26 cellular contexts compared by ENCODE assay signal in genomic region chr1:6981595-6981994, GRCh38.
"Had no signal": no experiment of that assay in that cellular context is flagged by ENCODE, and none has a peak within 500 bp of the region (broad histone marks: within the 10 kb centered on the region; RNA-seq: fewer than 3 reads in every experiment).

No MANE protein-coding gene starts in this region.

- H3K4me1 ChIP-seq: stomach, suprapubic skin, testis, thyroid gland, tibial artery, tibial nerve, transverse colon, upper lobe of left lung, upper lobe of right lung, uterus, vagina had no signal

- H3K4me3 ChIP-seq: stomach, suprapubic skin, testis, thoracic aorta, thyroid gland, tibial artery, tibial nerve, transverse colon, upper lobe of left lung, upper lobe of right lung, uterus, vagina had no signal

- H3K9me3 ChIP-seq: stomach, suprapubic skin, testis, thoracic aorta, thyroid gland, tibial artery, tibial nerve, transverse colon, upper lobe of left lung, upper lobe of right lung, uterus, vagina had no signal

- H3K27ac ChIP-seq: stomach, suprapubic skin, testis, thoracic aorta, thyroid gland, tibial artery, tibial nerve, transverse colon, upper lobe of left lung, upper lobe of right lung, uterus, vagina had no signal

- H3K36me3 ChIP-seq: stomach, suprapubic skin, thoracic aorta, thyroid gland, tibial artery, tibial nerve, transverse colon, upper lobe of left lung, upper lobe of right lung, uterus, vagina had no signal

- ATAC-seq: stimulated activated effector memory CD8-positive, alpha-beta T cell treated with anti-CD3 and anti-CD28 coated beads, Interleukin-12 subunit alpha, Interleukin-12 subunit beta, amount 100 ng/mL, for 72 hours; stimulated activated memory B cell treated with anti-CD40 and anti-IgM and Interleukin-4, amounts not matched to agents 10 μg/mL and 1 μg/mL and 100 μg/mL, for 72 hours; stimulated activated naive B cell treated with anti-CD40 and anti-IgM and Interleukin-4, amounts not matched to agents 10 μg/mL and 1 μg/mL and 100 μg/mL, for 72 hours; stimulated activated naive CD8-positive, alpha-beta T cell treated with anti-CD3 and anti-CD28 coated beads, Interleukin-15, amount 100 ng/mL, for 72 hours; stimulated activated naive CD8-positive, alpha-beta T cell treated with anti-CD3 and anti-CD28 coated beads, Interleukin-15, Interleukin-2, amounts not matched to agents 100 U/mL and 50 U/mL, for 24 hours; upper lobe of right lung had no signal

- H3K27me3 ChIP-seq: testis, thyroid gland, tibial nerve, upper lobe of left lung, upper lobe of right lung, uterus, vagina had no signal

- DNase-seq: stimulated activated CD4-positive, alpha-beta T cell treated with anti-CD3 and anti-CD28 coated beads, Interleukin-2, amount 100 ng/mL, for 48 hours; stimulated activated CD4-positive, alpha-beta T cell treated with anti-CD3 and anti-CD28 coated beads, Interleukin-4, amount 100 ng/mL, for 1 hour; stimulated activated CD4-positive, alpha-beta T cell treated with anti-CD3 and anti-CD28 coated beads, Interleukin-4, amount 100 ng/mL, for 24 hours; stimulated activated CD4-positive, alpha-beta T cell treated with anti-CD3 and anti-CD28 coated beads, Interleukin-4, amount 100 ng/mL, for 4 hours; stimulated activated CD8-positive, alpha-beta memory T cell treated with anti-CD3 and anti-CD28 coated beads, Interleukin-4, amount 100 ng/mL, for 48 hours; stimulated activated naive B cell treated with anti-CD40 and anti-IgM and Interleukin-4, amounts not matched to agents 10 μg/mL and 1 μg/mL and 100 μg/mL, for 72 hours; stimulated activated naive CD4-positive, alpha-beta T cell; stimulated activated naive CD4-positive, alpha-beta T cell treated with Interleukin-2 at 50 U/mL for 16 hours; stimulated activated naive CD8-positive, alpha-beta T cell treated with anti-CD3 and anti-CD28 coated beads, Interleukin-15, amount 100 ng/mL, for 72 hours; stimulated activated naive CD8-positive, alpha-beta T cell treated with anti-CD3 and anti-CD28 coated beads, Interleukin-15, Interleukin-2, amounts not matched to agents 100 U/mL and 50 U/mL, for 24 hours; stomach; substantia nigra; testis; thyroid gland; tibial artery; transverse colon; trophoblast cell; upper lobe of left lung; upper lobe of right lung; uterus had no signal
